11 cellular contexts compared by ENCODE assay signal in genomic region chr9:113992276-113992951, GRCh38.
A peak's percentile ranks its signal among the peaks of the same experiment; 100 is the strongest.
DNase-seq lines count a peak whose midpoint lies in the region; ATAC-seq, FAIRE-seq and TF ChIP-seq lines count a peak whose summit lies in the region.
"Had no signal": no experiment of that assay in that cellular context is flagged by ENCODE, and none has a peak within 500 bp of the region (broad histone marks: within the 10 kb centered on the region; RNA-seq: fewer than 3 reads in every experiment).

No MANE protein-coding gene starts in this region.

- DNase-seq in Ammon's horn (ENCODE audit: low spot score) (peak; percentile 96), NCI-H2029 treated with DMSO at 0.1 percent for 48 hours (lab: John Stamatoyannopoulos, UW) (peak; percentile 84), globus pallidus (ENCODE audit: low spot score) (peak; percentile 97), urothelium cell line (ENCODE audit: low spot score) (no peak), MG63 (no peak), GM13977 (ENCODE audit: low spot score) (no peak)
- DNase-seq in naive thymus-derived CD8-positive, alpha-beta T cell, result no peak
- no peak for DNase-seq in activated naive CD4-positive, alpha-beta T cell treated with anti-CD3 and anti-CD28 coated beads for 36 hours
- DNase-seq: activated CD4-positive, CD25-positive, alpha-beta regulatory T cell; RPMI8226; stimulated activated CD8-positive, alpha-beta memory T cell treated with anti-CD3 and anti-CD28 coated beads, Interleukin-4, amount 100 ng/mL, for 48 hours had no signal

- no peak for TF ChIP-seq CTCF in GM13977 (IDR thresholded peaks at IDR 0.05; ENCODE audit: extremely low read depth, insufficient read depth, missing control alignments)

- peaks cover 0 to 12% (median 0%) of the 10 kb centered on the region in 3 donors for H3K36me3 Mint-ChIP-seq in naive thymus-derived CD8-positive, alpha-beta T cell
- H3K36me3 Mint-ChIP-seq in activated naive CD4-positive, alpha-beta T cell treated with anti-CD3 and anti-CD28 coated beads for 36 hours (ENCODE audit: low read depth), result no peaks in the 10 kb centered on the region

- H3K9me3 Mint-ChIP-seq in naive thymus-derived CD8-positive, alpha-beta T cell, result no peaks in the 10 kb centered on the region
- no peaks in the 10 kb centered on the region for H3K9me3 Mint-ChIP-seq in activated naive CD4-positive, alpha-beta T cell treated with anti-CD3 and anti-CD28 coated beads for 36 hours

- no peak for ATAC-seq in naive thymus-derived CD8-positive, alpha-beta T cell

- peak overlapping the region in 4 of 10 donors; percentile 9 to 92 (median 63) for H3K27ac Mint-ChIP-seq in naive thymus-derived CD8-positive, alpha-beta T cell
- no peak overlapping the region for H3K27ac Mint-ChIP-seq in activated naive CD4-positive, alpha-beta T cell treated with anti-CD3 and anti-CD28 coated beads for 36 hours

- H3K27me3 ChIP-seq in MG63, result no peaks in the 10 kb centered on the region

- in situ Hi-C loops in GM13977 (cut with MboI; ENCODE audit: low pct_unique_long_range_greater_than_20kb, low sequenced_read_pairs, unreplicated experiment), result no loop called here

- H3K36me3 ChIP-seq in MG63, result no peaks in the 10 kb centered on the region; the same call in 1 of the 2 replicates

- peak overlapping the region in 7 of 10 donors; percentile 1 to 62 (median 38) for H3K4me3 Mint-ChIP-seq in naive thymus-derived CD8-positive, alpha-beta T cell
- no peak overlapping the region for H3K4me3 Mint-ChIP-seq in activated naive CD4-positive, alpha-beta T cell treated with anti-CD3 and anti-CD28 coated beads for 36 hours

- H3K4me1 Mint-ChIP-seq in naive thymus-derived CD8-positive, alpha-beta T cell, result peaks cover 14 to 28% (median 18%) of the 10 kb centered on the region in 4 donors
- peaks cover 3% of the 10 kb centered on the region for H3K4me1 Mint-ChIP-seq in activated naive CD4-positive, alpha-beta T cell treated with anti-CD3 and anti-CD28 coated beads for 36 hours (ENCODE audit: low read depth)

- no peaks in the 10 kb centered on the region for H3K27me3 Mint-ChIP-seq in naive thymus-derived CD8-positive, alpha-beta T cell
- no peaks in the 10 kb centered on the region for H3K27me3 Mint-ChIP-seq in activated naive CD4-positive, alpha-beta T cell treated with anti-CD3 and anti-CD28 coated beads for 36 hours (ENCODE audit: low read depth)

- intact Hi-C loops in activated naive CD4-positive, alpha-beta T cell treated with anti-CD3 and anti-CD28 coated beads for 36 hours (cut with micrococcal nuclease), result no loop called here

- no peak for FAIRE-seq in urothelium cell line (lab: Jason Lieb, UNC)

- CTCF ChIA-PET in activated naive CD4-positive, alpha-beta T cell treated with anti-CD3 and anti-CD28 coated beads for 36 hours (lab: Charles Lee), result no interaction called here

- no peaks in the 10 kb centered on the region for H3K9me3 ChIP-seq in MG63

- POLR2A ChIA-PET in naive thymus-derived CD8-positive, alpha-beta T cell (lab: Charles Lee), result no interaction called here

- H3K4me3 ChIP-seq in MG63, result no peak overlapping the region

Comparison
In these comparisons a context has a peak if more than half of its experiments do, and no peak if none do; other contexts are left out.
1. DNase-seq: peak in Ammon's horn (single experiment), NCI-H2029 treated with DMSO at 0.1 percent for 48 hours (single experiment) and globus pallidus (single experiment); none in naive thymus-derived CD8-positive, alpha-beta T cell (0 of 10), urothelium cell line (single experiment), MG63 (single experiment), GM13977 (single experiment) and activated naive CD4-positive, alpha-beta T cell treated with anti-CD3 and anti-CD28 coated beads for 36 hours (single experiment).